ENCODE assay signal across 19 cellular contexts in the genomic region with DNA sequence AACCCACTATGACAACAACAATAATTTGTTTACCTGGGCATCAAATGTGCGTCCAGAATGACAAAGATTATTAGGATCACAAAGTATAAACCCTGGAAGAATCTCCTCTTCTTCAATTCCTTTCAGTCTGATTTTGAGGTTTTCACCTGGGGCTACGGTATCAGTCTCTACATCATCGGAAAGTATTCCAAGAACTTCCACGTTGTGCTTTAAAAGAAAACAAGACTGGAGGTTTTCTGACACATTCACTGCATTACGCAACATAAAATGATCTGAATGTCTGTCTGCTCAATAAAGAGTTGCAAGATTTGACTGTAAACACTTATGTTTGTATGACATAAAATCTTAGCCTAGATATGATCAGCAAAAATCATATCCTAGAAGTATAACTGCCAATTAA. TPM values are rescaled to one million over a fixed set of nuclear protein-coding genes. Genes with fewer than 3 reads are reported as not detected.
DNase-seq lines count a peak whose midpoint lies in the region; ATAC-seq and TF ChIP-seq lines count a peak whose summit lies in the region.
"Had no signal": no experiment of that assay in that cellular context is flagged by ENCODE, and none has a peak within 500 bp of the region (broad histone marks: within the 10 kb centered on the region; RNA-seq: fewer than 3 reads in every experiment).

No MANE protein-coding gene starts in this region.

- DNase-seq in EL (peak; percentile 35), NCI-H226 (peak; percentile 45), choroid plexus epithelial cell (ENCODE audit: low read depth) (peak; percentile 79), non-pigmented ciliary epithelial cell (ENCODE audit: low read depth) (peak; percentile 24), NCI-H524 treated with DMSO at 0.1 percent for 48 hours (lab: John Stamatoyannopoulos, UW) (no peak)
- DNase-seq in activated CD8-positive, alpha-beta T cell treated with anti-CD3 and anti-CD28 coated beads, Interleukin-2, amount 10 ng/mL, durations not matched to agents 7 days and 5 days: no peak
- no peak for DNase-seq in stimulated activated CD8-positive, alpha-beta memory T cell treated with anti-CD3 and anti-CD28 coated beads, Interleukin-4, amount 100 ng/mL, for 48 hours
- DNase-seq: KBM-7, MG63, NCI-H1105 treated with DMSO at 0.1 percent for 48 hours, NCI-H1930, NCI-H2171, NCI-H82, Peyer's patch, Right ventricle myocardium superior had no signal

- H3K27me3 Mint-ChIP-seq in activated CD8-positive, alpha-beta T cell treated with anti-CD3 and anti-CD28 coated beads, Interleukin-2, amount 10 ng/mL, durations not matched to agents 7 days and 5 days (ENCODE audit: low read depth): no peaks in the 10 kb centered on the region

- H3K4me1 Mint-ChIP-seq in activated CD8-positive, alpha-beta T cell treated with anti-CD3 and anti-CD28 coated beads, Interleukin-2, amount 10 ng/mL, durations not matched to agents 7 days and 5 days (ENCODE audit: low read depth): no peaks in the 10 kb centered on the region

- H3K4me3 ChIP-seq in choroid plexus epithelial cell (ENCODE audit: low read depth, low read length): no peak overlapping the region
- H3K4me3 ChIP-seq: BLaER1 treated with 17β-estradiol and CSF1 and Interleukin-3, amounts not matched to agents 10 nM and 100 nM; GM12878; MG63; Peyer's patch had no signal

- POLR2A ChIA-PET in activated CD8-positive, alpha-beta T cell treated with anti-CD3 and anti-CD28 coated beads, Interleukin-2, amount 10 ng/mL, durations not matched to agents 7 days and 5 days (lab: Charles Lee): no interaction called here

- ATAC-seq in activated CD8-positive, alpha-beta T cell treated with anti-CD3 and anti-CD28 coated beads, Interleukin-2, amount 10 ng/mL, durations not matched to agents 7 days and 5 days: no peak
- no peak for ATAC-seq in GM18873 (IDR thresholded peaks at IDR 0.05; ENCODE audit: low FRiP score, unreplicated experiment)
- ATAC-seq: GM12878, SK-N-SH treated with all-trans-retinoic acid at 6 μM for 48 hours had no signal

- no peaks in the 10 kb centered on the region for H3K9me3 Mint-ChIP-seq in activated CD8-positive, alpha-beta T cell treated with anti-CD3 and anti-CD28 coated beads, Interleukin-2, amount 10 ng/mL, durations not matched to agents 7 days and 5 days (ENCODE audit: insufficient read depth)

- peaks cover 52% of the 10 kb centered on the region for H3K36me3 Mint-ChIP-seq in activated CD8-positive, alpha-beta T cell treated with anti-CD3 and anti-CD28 coated beads, Interleukin-2, amount 10 ng/mL, durations not matched to agents 7 days and 5 days (ENCODE audit: low read depth)

- CTCF ChIA-PET in activated CD8-positive, alpha-beta T cell treated with anti-CD3 and anti-CD28 coated beads, Interleukin-2, amount 10 ng/mL, durations not matched to agents 7 days and 5 days (lab: Charles Lee): interaction anchor here (1.4 kb wide), 1 partner anchor 9 kb away, joined by 3 read pairs; no protein-coding TSS in a partner anchor

- no peak overlapping the region for H3K4me3 Mint-ChIP-seq in activated CD8-positive, alpha-beta T cell treated with anti-CD3 and anti-CD28 coated beads, Interleukin-2, amount 10 ng/mL, durations not matched to agents 7 days and 5 days

- no peak overlapping the region for H3K27ac Mint-ChIP-seq in activated CD8-positive, alpha-beta T cell treated with anti-CD3 and anti-CD28 coated beads, Interleukin-2, amount 10 ng/mL, durations not matched to agents 7 days and 5 days

- TF ChIP-seq CTCF in choroid plexus epithelial cell (conservative IDR thresholded peaks at IDR 0.05; ENCODE audit: low read depth, low read length): no peak

RNA-seq across cellular contexts. Expression of a gene that starts 26.0 kb away (rescaled TPM):
- total RNA-seq in activated CD8-positive, alpha-beta T cell treated with anti-CD3 and anti-CD28 coated beads, Interleukin-2, amount 10 ng/mL, durations not matched to agents 7 days and 5 days: 100 to 1,000 TPM; 156 to 158 TPM

RNA-seq across cellular contexts. Expression of a gene that starts 38.4 kb away (rescaled TPM):
- total RNA-seq in activated CD8-positive, alpha-beta T cell treated with anti-CD3 and anti-CD28 coated beads, Interleukin-2, amount 10 ng/mL, durations not matched to agents 7 days and 5 days: 100 to 1,000 TPM; 110 to 114 TPM

Comparison
In these comparisons a context has a peak if more than half of its experiments do, and no peak if none do; other contexts are left out.
1. DNase-seq: peak in EL (single experiment), NCI-H226 (single experiment), choroid plexus epithelial cell (single experiment) and non-pigmented ciliary epithelial cell (single experiment); none in activated CD8-positive, alpha-beta T cell treated with anti-CD3 and anti-CD28 coated beads, Interleukin-2, amount 10 ng/mL, durations not matched to agents 7 days and 5 days (single experiment), stimulated activated CD8-positive, alpha-beta memory T cell treated with anti-CD3 and anti-CD28 coated beads, Interleukin-4, amount 100 ng/mL, for 48 hours (single experiment) and NCI-H524 treated with DMSO at 0.1 percent for 48 hours (single experiment).